18 cellular contexts compared by ENCODE assay signal in the genomic region with DNA sequence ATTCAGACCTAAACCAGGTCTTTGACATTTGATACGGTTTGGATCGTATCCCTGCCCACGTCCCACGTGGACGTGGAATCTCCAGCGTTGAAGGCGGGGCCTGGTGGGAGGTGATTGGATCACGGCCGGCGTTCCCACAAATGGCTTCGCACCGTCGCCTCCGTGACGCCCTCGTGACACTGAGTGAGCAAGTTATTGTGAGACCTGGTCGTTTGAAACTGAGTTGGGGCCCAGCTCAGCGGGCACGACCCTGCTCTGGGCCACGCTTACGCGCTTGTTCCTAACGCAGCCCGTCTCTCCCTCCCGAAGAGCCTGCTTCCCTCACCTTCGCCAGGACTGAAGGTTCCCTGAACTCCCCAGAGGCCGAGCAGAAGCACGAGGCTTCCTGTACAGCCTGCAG.
DNase-seq lines count a peak whose midpoint lies in the region; ATAC-seq and TF ChIP-seq lines count a peak whose summit lies in the region.
"Had no signal": no experiment of that assay in that cellular context is flagged by ENCODE, and none has a peak within 500 bp of the region (broad histone marks: within the 10 kb centered on the region; RNA-seq: fewer than 3 reads in every experiment).

No MANE protein-coding gene starts in this region.

- no peaks in the 10 kb centered on the region for H3K4me1 ChIP-seq in Peyer's patch

- no peak for TF ChIP-seq POLR2A in Peyer's patch (IDR thresholded peaks at IDR 0.05)

- no peak overlapping the region for H3K27ac Mint-ChIP-seq in activated naive CD4-positive, alpha-beta T cell treated with anti-CD3 and anti-CD28 coated beads, Interleukin-2, amount 50 U/mL, for 72 hours
- H3K27ac Mint-ChIP-seq: B cell; CD8-positive, alpha-beta T cell; GM23338 had no signal

- H3K4me3 ChIP-seq in Peyer's patch, result no peak overlapping the region
- H3K4me3 ChIP-seq: BLaER1 treated with 17β-estradiol and CSF1 and Interleukin-3, amounts not matched to agents 10 nM and 100 nM; GM12878; GM23338 had no signal

- intact Hi-C loops in sciatic nerve (cut with DNase I), result no loop called here

- peaks cover 0 to 7% of the 10 kb centered on the region in 2 donors for H3K9me3 Mint-ChIP-seq in activated naive CD4-positive, alpha-beta T cell treated with anti-CD3 and anti-CD28 coated beads, Interleukin-2, amount 50 U/mL, for 72 hours
- H3K9me3 Mint-ChIP-seq: CD8-positive, alpha-beta T cell had no signal

- TF ChIP-seq CTCF in Peyer's patch (IDR thresholded peaks at IDR 0.05), result no peak

- H3K36me3 Mint-ChIP-seq in activated naive CD4-positive, alpha-beta T cell treated with anti-CD3 and anti-CD28 coated beads, Interleukin-2, amount 50 U/mL, for 72 hours, result peaks cover 0 to 7% of the 10 kb centered on the region in 2 donors
- H3K36me3 Mint-ChIP-seq: CD8-positive, alpha-beta T cell had no signal

- no peaks in the 10 kb centered on the region for H3K9me3 ChIP-seq in Peyer's patch

- DNase-seq in activated naive CD4-positive, alpha-beta T cell treated with anti-CD3 and anti-CD28 coated beads, Interleukin-2, amount 50 U/mL, for 16 hours, result peak; percentile 5
- DNase-seq in activated naive CD4-positive, alpha-beta T cell treated with anti-CD3 and anti-CD28 coated beads, Interleukin-2, amount 50 U/mL, for 72 hours (ENCODE audit: low spot score in 2 of 2), result no peak
- DNase-seq in Peyer's patch, result peak in 2 of 3 donors; percentile 11 to 12
- peak; percentile 39 for DNase-seq in left lobe of liver (ENCODE audit: low spot score)
- DNase-seq in sciatic nerve (ENCODE audit: low spot score), result peak; percentile 55
- DNase-seq in islet precursor cell, result no peak
- no peak for DNase-seq in SIG-M5 (lab: John Stamatoyannopoulos, UW)
- DNase-seq in RPMI8226, result no peak
- DNase-seq: Calu3; CD8-positive, alpha-beta T cell; DMS53; DND-41; EL; HCEC 1CT had no signal

- no peak for ATAC-seq in activated naive CD4-positive, alpha-beta T cell treated with anti-CD3 and anti-CD28 coated beads, Interleukin-2, amount 50 U/mL, for 72 hours
- ATAC-seq in left lobe of liver, result no peak
- no peak for ATAC-seq in sciatic nerve
- ATAC-seq: CD8-positive, alpha-beta T cell; GM12878; GM23338 had no signal

- H3K27me3 ChIP-seq in Peyer's patch, result no peaks in the 10 kb centered on the region
- H3K27me3 ChIP-seq: BLaER1 treated with 17β-estradiol and CSF1 and Interleukin-3, amounts not matched to agents 10 nM and 100 nM had no signal

- no peak overlapping the region for H3K27ac ChIP-seq in Peyer's patch
- H3K27ac ChIP-seq: BLaER1 treated with 17β-estradiol and CSF1 and Interleukin-3, amounts not matched to agents 10 nM and 100 nM had no signal

- no peaks in the 10 kb centered on the region for H3K36me3 ChIP-seq in Peyer's patch

Comparison
In these comparisons a context has a peak if more than half of its experiments do, and no peak if none do; other contexts are left out.
1. DNase-seq: peak in activated naive CD4-positive, alpha-beta T cell treated with anti-CD3 and anti-CD28 coated beads, Interleukin-2, amount 50 U/mL, for 16 hours (single experiment), Peyer's patch (2 of 3), left lobe of liver (single experiment) and sciatic nerve (single experiment); none in activated naive CD4-positive, alpha-beta T cell treated with anti-CD3 and anti-CD28 coated beads, Interleukin-2, amount 50 U/mL, for 72 hours (0 of 2), islet precursor cell (single experiment), SIG-M5 (single experiment) and RPMI8226 (single experiment).